1 cellular context compared by ENCODE assay signal in the genomic region with DNA sequence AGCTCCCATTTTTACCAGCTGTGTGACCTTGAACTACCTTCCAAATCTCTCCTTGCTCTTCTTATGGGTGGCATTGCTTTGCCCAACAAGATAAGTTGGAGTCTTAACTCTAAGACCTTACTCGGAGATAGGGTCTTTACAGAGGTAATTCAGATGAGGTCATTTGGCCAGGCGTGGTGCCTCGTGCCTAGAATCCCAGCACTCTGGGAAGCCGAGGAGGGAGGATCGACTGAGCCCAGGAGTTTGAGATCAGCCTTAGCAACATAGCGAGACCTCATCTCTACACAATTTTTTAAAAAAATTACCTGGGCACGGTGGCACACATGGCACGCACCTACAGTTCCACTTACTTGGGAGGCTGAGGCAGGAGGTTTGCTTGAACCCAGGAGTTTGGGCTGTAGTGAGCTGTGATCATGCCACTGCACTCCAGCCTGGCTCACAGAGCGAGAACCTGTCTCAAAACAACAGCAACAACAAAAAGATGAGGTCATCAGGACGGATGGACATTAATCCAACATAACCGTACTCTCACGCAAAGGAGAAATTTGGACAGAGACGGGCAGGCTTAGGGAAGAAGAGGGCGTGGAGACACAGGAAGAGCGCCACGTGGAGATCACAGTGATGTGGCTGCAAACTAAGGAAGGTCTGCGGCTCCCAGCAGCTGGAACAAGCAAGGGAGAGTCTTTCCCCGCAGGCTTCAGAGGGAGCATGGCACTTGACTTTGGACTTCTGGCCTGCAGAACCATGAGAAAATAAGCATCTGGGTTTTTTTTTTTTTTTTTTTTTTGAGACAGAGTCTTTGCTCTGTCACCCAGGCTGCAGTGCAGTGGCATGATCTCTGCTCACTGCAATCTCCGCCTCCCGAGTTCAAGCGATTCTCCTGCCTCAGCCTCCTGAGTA.
TF ChIP-seq lines count a peak whose summit lies in the region.

No MANE protein-coding gene starts in this region.

TF ChIP-seq in H1, 55 proteins besides CTCF, POLR2A, EP300 and RAD21 (continued from another document):
- TF ChIP-seq EGR1 (IDR thresholded peaks at IDR 0.05; ENCODE audit: borderline replicate concordance, low read depth, low read length) (no peak), HDAC2 (IDR thresholded peaks at IDR 0.05; ENCODE audit: borderline replicate concordance in 1 of 2, low read depth in 2 of 2, low read length in 2 of 2) (no peak), CHD1 (IDR thresholded peaks at IDR 0.05; ENCODE audit: low read depth, low read length) (no peak), TBP (IDR thresholded peaks at IDR 0.05; ENCODE audit: low read depth, low read length) (no peak), BRCA1 (IDR thresholded peaks at IDR 0.05; ENCODE audit: low read depth, low read length) (no peak), SIRT6 (IDR thresholded peaks at IDR 0.05; ENCODE audit: low read length) (no peak)
- TF ChIP-seq, protein P1, sequence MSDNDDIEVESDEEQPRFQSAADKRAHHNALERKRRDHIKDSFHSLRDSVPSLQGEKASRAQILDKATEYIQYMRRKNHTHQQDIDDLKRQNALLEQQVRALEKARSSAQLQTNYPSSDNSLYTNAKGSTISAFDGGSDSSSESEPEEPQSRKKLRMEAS (IDR thresholded peaks at IDR 0.05): no peak
- TF ChIP-seq, protein P2, sequence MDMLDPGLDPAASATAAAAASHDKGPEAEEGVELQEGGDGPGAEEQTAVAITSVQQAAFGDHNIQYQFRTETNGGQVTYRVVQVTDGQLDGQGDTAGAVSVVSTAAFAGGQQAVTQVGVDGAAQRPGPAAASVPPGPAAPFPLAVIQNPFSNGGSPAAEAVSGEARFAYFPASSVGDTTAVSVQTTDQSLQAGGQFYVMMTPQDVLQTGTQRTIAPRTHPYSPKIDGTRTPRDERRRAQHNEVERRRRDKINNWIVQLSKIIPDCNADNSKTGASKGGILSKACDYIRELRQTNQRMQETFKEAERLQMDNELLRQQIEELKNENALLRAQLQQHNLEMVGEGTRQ (IDR thresholded peaks at IDR 0.05; ENCODE audit: low read length): no peak
- TF ChIP-seq, protein P3, sequence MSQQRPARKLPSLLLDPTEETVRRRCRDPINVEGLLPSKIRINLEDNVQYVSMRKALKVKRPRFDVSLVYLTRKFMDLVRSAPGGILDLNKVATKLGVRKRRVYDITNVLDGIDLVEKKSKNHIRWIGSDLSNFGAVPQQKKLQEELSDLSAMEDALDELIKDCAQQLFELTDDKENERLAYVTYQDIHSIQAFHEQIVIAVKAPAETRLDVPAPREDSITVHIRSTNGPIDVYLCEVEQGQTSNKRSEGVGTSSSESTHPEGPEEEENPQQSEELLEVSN (IDR thresholded peaks at IDR 0.05): no peak
- TF ChIP-seq, protein P4, sequence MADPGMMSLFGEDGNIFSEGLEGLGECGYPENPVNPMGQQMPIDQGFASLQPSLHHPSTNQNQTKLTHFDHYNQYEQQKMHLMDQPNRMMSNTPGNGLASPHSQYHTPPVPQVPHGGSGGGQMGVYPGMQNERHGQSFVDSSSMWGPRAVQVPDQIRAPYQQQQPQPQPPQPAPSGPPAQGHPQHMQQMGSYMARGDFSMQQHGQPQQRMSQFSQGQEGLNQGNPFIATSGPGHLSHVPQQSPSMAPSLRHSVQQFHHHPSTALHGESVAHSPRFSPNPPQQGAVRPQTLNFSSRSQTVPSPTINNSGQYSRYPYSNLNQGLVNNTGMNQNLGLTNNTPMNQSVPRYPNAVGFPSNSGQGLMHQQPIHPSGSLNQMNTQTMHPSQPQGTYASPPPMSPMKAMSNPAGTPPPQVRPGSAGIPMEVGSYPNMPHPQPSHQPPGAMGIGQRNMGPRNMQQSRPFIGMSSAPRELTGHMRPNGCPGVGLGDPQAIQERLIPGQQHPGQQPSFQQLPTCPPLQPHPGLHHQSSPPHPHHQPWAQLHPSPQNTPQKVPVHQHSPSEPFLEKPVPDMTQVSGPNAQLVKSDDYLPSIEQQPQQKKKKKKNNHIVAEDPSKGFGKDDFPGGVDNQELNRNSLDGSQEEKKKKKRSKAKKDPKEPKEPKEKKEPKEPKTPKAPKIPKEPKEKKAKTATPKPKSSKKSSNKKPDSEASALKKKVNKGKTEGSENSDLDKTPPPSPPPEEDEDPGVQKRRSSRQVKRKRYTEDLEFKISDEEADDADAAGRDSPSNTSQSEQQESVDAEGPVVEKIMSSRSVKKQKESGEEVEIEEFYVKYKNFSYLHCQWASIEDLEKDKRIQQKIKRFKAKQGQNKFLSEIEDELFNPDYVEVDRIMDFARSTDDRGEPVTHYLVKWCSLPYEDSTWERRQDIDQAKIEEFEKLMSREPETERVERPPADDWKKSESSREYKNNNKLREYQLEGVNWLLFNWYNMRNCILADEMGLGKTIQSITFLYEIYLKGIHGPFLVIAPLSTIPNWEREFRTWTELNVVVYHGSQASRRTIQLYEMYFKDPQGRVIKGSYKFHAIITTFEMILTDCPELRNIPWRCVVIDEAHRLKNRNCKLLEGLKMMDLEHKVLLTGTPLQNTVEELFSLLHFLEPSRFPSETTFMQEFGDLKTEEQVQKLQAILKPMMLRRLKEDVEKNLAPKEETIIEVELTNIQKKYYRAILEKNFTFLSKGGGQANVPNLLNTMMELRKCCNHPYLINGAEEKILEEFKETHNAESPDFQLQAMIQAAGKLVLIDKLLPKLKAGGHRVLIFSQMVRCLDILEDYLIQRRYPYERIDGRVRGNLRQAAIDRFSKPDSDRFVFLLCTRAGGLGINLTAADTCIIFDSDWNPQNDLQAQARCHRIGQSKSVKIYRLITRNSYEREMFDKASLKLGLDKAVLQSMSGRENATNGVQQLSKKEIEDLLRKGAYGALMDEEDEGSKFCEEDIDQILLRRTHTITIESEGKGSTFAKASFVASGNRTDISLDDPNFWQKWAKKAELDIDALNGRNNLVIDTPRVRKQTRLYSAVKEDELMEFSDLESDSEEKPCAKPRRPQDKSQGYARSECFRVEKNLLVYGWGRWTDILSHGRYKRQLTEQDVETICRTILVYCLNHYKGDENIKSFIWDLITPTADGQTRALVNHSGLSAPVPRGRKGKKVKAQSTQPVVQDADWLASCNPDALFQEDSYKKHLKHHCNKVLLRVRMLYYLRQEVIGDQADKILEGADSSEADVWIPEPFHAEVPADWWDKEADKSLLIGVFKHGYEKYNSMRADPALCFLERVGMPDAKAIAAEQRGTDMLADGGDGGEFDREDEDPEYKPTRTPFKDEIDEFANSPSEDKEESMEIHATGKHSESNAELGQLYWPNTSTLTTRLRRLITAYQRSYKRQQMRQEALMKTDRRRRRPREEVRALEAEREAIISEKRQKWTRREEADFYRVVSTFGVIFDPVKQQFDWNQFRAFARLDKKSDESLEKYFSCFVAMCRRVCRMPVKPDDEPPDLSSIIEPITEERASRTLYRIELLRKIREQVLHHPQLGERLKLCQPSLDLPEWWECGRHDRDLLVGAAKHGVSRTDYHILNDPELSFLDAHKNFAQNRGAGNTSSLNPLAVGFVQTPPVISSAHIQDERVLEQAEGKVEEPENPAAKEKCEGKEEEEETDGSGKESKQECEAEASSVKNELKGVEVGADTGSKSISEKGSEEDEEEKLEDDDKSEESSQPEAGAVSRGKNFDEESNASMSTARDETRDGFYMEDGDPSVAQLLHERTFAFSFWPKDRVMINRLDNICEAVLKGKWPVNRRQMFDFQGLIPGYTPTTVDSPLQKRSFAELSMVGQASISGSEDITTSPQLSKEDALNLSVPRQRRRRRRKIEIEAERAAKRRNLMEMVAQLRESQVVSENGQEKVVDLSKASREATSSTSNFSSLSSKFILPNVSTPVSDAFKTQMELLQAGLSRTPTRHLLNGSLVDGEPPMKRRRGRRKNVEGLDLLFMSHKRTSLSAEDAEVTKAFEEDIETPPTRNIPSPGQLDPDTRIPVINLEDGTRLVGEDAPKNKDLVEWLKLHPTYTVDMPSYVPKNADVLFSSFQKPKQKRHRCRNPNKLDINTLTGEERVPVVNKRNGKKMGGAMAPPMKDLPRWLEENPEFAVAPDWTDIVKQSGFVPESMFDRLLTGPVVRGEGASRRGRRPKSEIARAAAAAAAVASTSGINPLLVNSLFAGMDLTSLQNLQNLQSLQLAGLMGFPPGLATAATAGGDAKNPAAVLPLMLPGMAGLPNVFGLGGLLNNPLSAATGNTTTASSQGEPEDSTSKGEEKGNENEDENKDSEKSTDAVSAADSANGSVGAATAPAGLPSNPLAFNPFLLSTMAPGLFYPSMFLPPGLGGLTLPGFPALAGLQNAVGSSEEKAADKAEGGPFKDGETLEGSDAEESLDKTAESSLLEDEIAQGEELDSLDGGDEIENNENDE (IDR thresholded peaks at IDR 0.05; ENCODE audit: insufficient replicate concordance, low read length): no peak
